In the genomic region with DNA sequence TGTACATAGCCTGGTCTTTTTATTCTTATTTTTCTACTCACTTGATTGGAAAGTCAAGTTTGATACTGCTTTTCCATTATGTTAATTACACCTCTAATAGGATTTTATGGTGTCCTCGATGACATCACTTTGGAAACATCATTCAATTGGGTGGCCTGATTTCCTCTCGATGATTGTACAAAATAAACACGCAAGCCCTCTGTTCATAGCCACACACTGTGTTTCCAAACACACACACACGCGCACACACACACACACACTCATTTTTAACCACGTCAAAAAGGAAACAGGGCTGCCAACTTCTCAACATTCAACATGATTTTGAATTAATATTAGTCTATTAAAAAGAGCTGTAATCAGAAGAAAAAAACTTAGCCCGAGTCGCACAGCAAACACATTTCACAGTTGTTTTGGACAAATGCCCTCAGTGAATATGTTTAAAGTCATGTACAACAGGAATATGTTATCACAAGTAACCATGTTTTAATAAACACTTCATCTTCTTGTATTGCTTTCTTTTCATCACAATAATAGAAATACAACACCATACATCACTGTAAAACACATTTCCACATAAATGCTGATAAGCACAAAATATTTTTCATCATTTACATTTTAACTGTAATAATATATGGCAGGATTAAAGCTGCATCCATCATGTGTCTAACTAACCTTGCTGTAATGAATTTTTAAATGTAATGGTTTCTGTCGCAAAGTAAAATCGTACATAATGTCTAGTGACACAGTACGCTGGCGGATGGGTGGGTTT, we compare ENCODE assay signal across 1 cellular context.
TF ChIP-seq lines count a peak whose summit lies in the region.

No MANE protein-coding gene starts in this region.

TF ChIP-seq in A549, 52 proteins besides CTCF, POLR2A, EP300 and RAD21 (continued from another document):
- TF ChIP-seq, protein P1, sequence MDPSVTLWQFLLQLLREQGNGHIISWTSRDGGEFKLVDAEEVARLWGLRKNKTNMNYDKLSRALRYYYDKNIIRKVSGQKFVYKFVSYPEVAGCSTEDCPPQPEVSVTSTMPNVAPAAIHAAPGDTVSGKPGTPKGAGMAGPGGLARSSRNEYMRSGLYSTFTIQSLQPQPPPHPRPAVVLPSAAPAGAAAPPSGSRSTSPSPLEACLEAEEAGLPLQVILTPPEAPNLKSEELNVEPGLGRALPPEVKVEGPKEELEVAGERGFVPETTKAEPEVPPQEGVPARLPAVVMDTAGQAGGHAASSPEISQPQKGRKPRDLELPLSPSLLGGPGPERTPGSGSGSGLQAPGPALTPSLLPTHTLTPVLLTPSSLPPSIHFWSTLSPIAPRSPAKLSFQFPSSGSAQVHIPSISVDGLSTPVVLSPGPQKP (IDR thresholded peaks at IDR 0.05; ENCODE audit: low read depth, low read length): no peak
